Comparison of ENCODE assay signal across 13 cellular contexts in the genomic region with DNA sequence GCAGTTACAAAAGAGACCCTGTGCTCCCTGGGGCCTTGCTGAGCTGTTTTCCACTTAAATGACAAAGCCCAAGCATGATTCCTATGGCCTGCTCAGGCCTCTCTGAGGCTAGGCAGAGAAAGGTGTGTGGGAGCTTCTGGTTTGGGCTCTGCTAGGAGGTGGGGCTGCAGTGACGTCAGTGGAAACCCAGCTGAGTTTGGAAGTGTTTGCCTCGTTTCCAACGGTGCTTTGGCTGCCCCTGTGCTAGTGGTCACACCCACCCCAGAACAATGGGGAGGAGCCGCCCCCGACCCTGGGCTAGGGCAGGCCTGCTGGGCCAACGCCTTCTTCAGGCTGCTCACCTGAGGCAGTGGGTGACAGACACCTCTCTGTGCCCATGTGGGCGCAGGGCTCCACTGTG. TPM values are rescaled to one million over a fixed set of nuclear protein-coding genes. Genes with fewer than 3 reads are reported as not detected.
DNase-seq lines count a peak whose midpoint lies in the region; ATAC-seq and TF ChIP-seq lines count a peak whose summit lies in the region.
"Had no signal": no experiment of that assay in that cellular context is flagged by ENCODE, and none has a peak within 500 bp of the region (broad histone marks: within the 10 kb centered on the region; RNA-seq: fewer than 3 reads in every experiment).

No MANE protein-coding gene starts in this region.

- no peak overlapping the region for H3K4me3 Mint-ChIP-seq in activated naive CD8-positive, alpha-beta T cell treated with anti-CD3 and anti-CD28 coated beads, Interleukin-2, amount 50 U/mL, for 24 hours

- H3K27me3 ChIP-seq in HCT116 (ENCODE audit: insufficient read depth, low read length) (no peaks in the 10 kb centered on the region), heart left ventricle (no peaks in the 10 kb centered on the region), rectal smooth muscle tissue (ENCODE audit: control insufficient read depth, insufficient read depth, low read length) (no peaks in the 10 kb centered on the region), tibial artery (no peaks in the 10 kb centered on the region)
- H3K27me3 ChIP-seq: BLaER1 had no signal

- RAD21 ChIA-PET in HCT116 (lab: Charles Lee; ENCODE audit: low non-redundant PET in 1 of 2, low total read pairs in 2 of 2, uncharacterized antibody in 2 of 2, unreplicated experiment in 2 of 2): interaction anchor here in 1 of 2 experiments (0.6 kb wide), 1 partner anchor 63 kb away, joined by 7 read pairs; no protein-coding TSS in a partner anchor

- H3K36me3 ChIP-seq in HCT116 (ENCODE audit: control insufficient read depth in 1 of 2, insufficient read depth in 2 of 2, low read length in 2 of 2) (no peaks in the 10 kb centered on the region), heart left ventricle (peaks cover 0 to 20% (median 11%) of the 10 kb centered on the region in 9 donors), rectal smooth muscle tissue (ENCODE audit: control insufficient read depth, insufficient read depth, low read length) (no peaks in the 10 kb centered on the region), tibial artery (peaks cover 0 to 12% (median 5%) of the 10 kb centered on the region in 3 donors)

- POLR2A ChIA-PET in HCT116 (lab: Charles Lee) (no interaction called here), RWPE1 (lab: Yijun Ruan, JAX; ENCODE audit: low non-redundant PET) (no interaction called here)

- H3K9me3 ChIP-seq in HCT116 (ENCODE audit: control insufficient read depth in 1 of 2, insufficient read depth in 1 of 2, low read depth in 1 of 2, low read length in 2 of 2): no peaks in the 10 kb centered on the region
- H3K9me3 ChIP-seq in heart left ventricle: no peaks in the 10 kb centered on the region
- H3K9me3 ChIP-seq in tibial artery: no peaks in the 10 kb centered on the region
- H3K9me3 ChIP-seq: BLaER1 had no signal

- H3K27ac ChIP-seq in HCT116 (ENCODE audit: low read depth, low read length) (no peak overlapping the region), RWPE1 (peak overlapping the region; percentile 10), heart left ventricle (peak overlapping the region in 9 of 12 donors; percentile 33 to 75 (median 59)), rectal smooth muscle tissue (ENCODE audit: low read depth, low read length) (peak overlapping the region; percentile 55), tibial artery (no peak overlapping the region)
- H3K27ac ChIP-seq: BLaER1 had no signal

- no TSS peak for BruUV-seq in HCT116 (replicated peaks; lab: Mats Ljungman, UMichigan)

- no peaks in the 10 kb centered on the region for H4K20me1 ChIP-seq in HCT116 (ENCODE audit: insufficient read depth)

- no peak for TF ChIP-seq POLR2A in HCT116 (IDR thresholded peaks at IDR 0.05; ENCODE audit: borderline replicate concordance, extremely low read depth, insufficient read depth, insufficient read length)
- no peak for TF ChIP-seq POLR2A in heart left ventricle (IDR thresholded peaks at IDR 0.05)

- H3K36me3 Mint-ChIP-seq in activated naive CD8-positive, alpha-beta T cell treated with anti-CD3 and anti-CD28 coated beads, Interleukin-2, amount 50 U/mL, for 24 hours (ENCODE audit: low read depth): no peaks in the 10 kb centered on the region

- no peaks in the 10 kb centered on the region for H3K27me3 Mint-ChIP-seq in activated naive CD8-positive, alpha-beta T cell treated with anti-CD3 and anti-CD28 coated beads, Interleukin-2, amount 50 U/mL, for 24 hours

- no peak for TF ChIP-seq RAD21 in HCT116 (IDR thresholded peaks at IDR 0.05; ENCODE audit: low read depth)

- H3K9ac ChIP-seq in HCT116 (ENCODE audit: low read length) (no peak overlapping the region), rectal smooth muscle tissue (ENCODE audit: low read length) (no peak overlapping the region)
- H3K9ac ChIP-seq: BLaER1 had no signal

- 0 to 44% (median 33%) methylated on average over 3 to 7 of the region's 7 CpGs for WGBS in heart left ventricle, 4 donors

- ATAC-seq in HCT116 (peak; percentile 63), heart left ventricle (peak; percentile 35 to 84 (median 66))
- ATAC-seq in activated naive CD8-positive, alpha-beta T cell treated with anti-CD3 and anti-CD28 coated beads, Interleukin-2, amount 50 U/mL, for 24 hours: no peak

- no peak for DNase-seq in HCT116 (ENCODE audit: low read depth, low spot score)
- DNase-seq in RWPE1 (ENCODE audit: low spot score): peak; percentile 43
- DNase-seq in heart left ventricle: peak in 4 of 5 donors; percentile 62 to 80 (median 79)
- DNase-seq in activated naive CD8-positive, alpha-beta T cell treated with anti-CD3 and anti-CD28 coated beads, Interleukin-2, amount 50 U/mL, for 24 hours: no peak
- DNase-seq in UCSD-AML1 (lab: John Stamatoyannopoulos, UW; ENCODE audit: unreplicated experiment): no peak
- no peak for DNase-seq in NOMO-1 treated with dmso at 0.1 percent for 144 hours (lab: John Stamatoyannopoulos, UW; ENCODE audit: unreplicated experiment)
- DNase-seq in tibial artery: no peak
- DNase-seq: activated CD4-positive, alpha-beta T cell treated with anti-CD3 and anti-CD28 coated beads, Interleukin-2, amount 50 U/mL, for 1 hour; kidney glomerular epithelial cell had no signal

- no peaks in the 10 kb centered on the region for H3K79me2 ChIP-seq in HCT116 (ENCODE audit: insufficient read depth, low read length)

- no peak overlapping the region for H3K4me2 ChIP-seq in HCT116 (ENCODE audit: low read length)
- H3K4me2 ChIP-seq: BLaER1 had no signal

- no peak overlapping the region for H3K27ac Mint-ChIP-seq in activated naive CD8-positive, alpha-beta T cell treated with anti-CD3 and anti-CD28 coated beads, Interleukin-2, amount 50 U/mL, for 24 hours
- H3K27ac Mint-ChIP-seq: activated T-helper 2 cell treated with anti-CD3 and anti-CD28 coated beads, Interferon-gamma antibody, Interleukin-2, Interleukin-4, amounts not matched to agents 10 μg/mL and 5 μg/mL and 100 μg/mL, durations not matched to agents 14 hours and 24 hours and 36 hours had no signal

- intact Hi-C loops in HCT116 (cut with micrococcal nuclease) (no loop called here), heart left ventricle (cut with DNase I) (no loop called here), tibial artery (cut with DNase I; ENCODE audit: low total_unique reads) (no loop called here)

- TF ChIP-seq CTCF in HCT116 (IDR thresholded peaks at IDR 0.05 in 2 of 3, conservative IDR thresholded peaks at IDR 0.05 in 1 of 3; ENCODE audit: borderline replicate concordance in 1 of 3, insufficient read depth in 1 of 3, low read depth in 2 of 3, low read length in 2 of 3) (no peak), RWPE1 (conservative IDR thresholded peaks at IDR 0.05; ENCODE audit: low read depth) (no peak), heart left ventricle (IDR thresholded peaks at IDR 0.05) (no peak), tibial artery (IDR thresholded peaks at IDR 0.05) (no peak)

- H3K4me1 ChIP-seq in HCT116 (ENCODE audit: control insufficient read depth in 1 of 2, insufficient read depth in 2 of 2, low read length in 2 of 2): peaks cover 2 to 20% of the 10 kb centered on the region in 2 experiments; a peak in 1 of 4 replicates
- H3K4me1 ChIP-seq in heart left ventricle: peaks cover 14 to 89% (median 50%) of the 10 kb centered on the region in 12 donors
- H3K4me1 ChIP-seq in rectal smooth muscle tissue (ENCODE audit: control insufficient read depth, insufficient read depth, low read length): peaks cover 36% of the 10 kb centered on the region
- H3K4me1 ChIP-seq in tibial artery: peaks cover 0 to 42% (median 20%) of the 10 kb centered on the region in 4 donors

- H3K4me1 Mint-ChIP-seq in activated naive CD8-positive, alpha-beta T cell treated with anti-CD3 and anti-CD28 coated beads, Interleukin-2, amount 50 U/mL, for 24 hours: peaks cover 14% of the 10 kb centered on the region

- no peaks in the 10 kb centered on the region for H3K9me3 Mint-ChIP-seq in activated naive CD8-positive, alpha-beta T cell treated with anti-CD3 and anti-CD28 coated beads, Interleukin-2, amount 50 U/mL, for 24 hours
- H3K9me3 Mint-ChIP-seq: activated T-helper 2 cell treated with anti-CD3 and anti-CD28 coated beads, Interferon-gamma antibody, Interleukin-2, Interleukin-4, amounts not matched to agents 10 μg/mL and 5 μg/mL and 100 μg/mL, durations not matched to agents 14 hours and 24 hours and 36 hours had no signal

- no peaks in the 10 kb centered on the region for H3K9me2 ChIP-seq in HCT116 (ENCODE audit: insufficient read depth)

- no peak overlapping the region for H2AFZ ChIP-seq in HCT116 (ENCODE audit: low read depth, low read length, poor library complexity, severe bottlenecking)

- CTCF ChIA-PET in HCT116 (lab: Charles Lee) (no interaction called here), RWPE1 (lab: Yijun Ruan, JAX) (interaction anchor here (0.7 kb wide), 1 partner anchor 147 kb away, joined by 3 read pairs; no protein-coding TSS in a partner anchor)

- H3K4me3 ChIP-seq in HCT116 (replicated peaks in 1 of 2; ENCODE audit: low read depth in 1 of 2, low read length in 2 of 2) (no peak overlapping the region), heart left ventricle (no peak overlapping the region), rectal smooth muscle tissue (ENCODE audit: low read length) (no peak overlapping the region), tibial artery (no peak overlapping the region)
- H3K4me3 ChIP-seq: BLaER1 had no signal

TF ChIP-seq in HCT116, 20 proteins besides CTCF, POLR2A, EP300 and RAD21 (continues in another document):
- TF ChIP-seq TCF7L2 (IDR thresholded peaks at IDR 0.05; ENCODE audit: borderline replicate concordance, extremely low read depth, insufficient read depth, insufficient read length) (no peak), POLR2AphosphoS5 (IDR thresholded peaks at IDR 0.05; ENCODE audit: low read depth, low read length) (no peak), EZH2phosphoT487 (IDR thresholded peaks at IDR 0.05; ENCODE audit: borderline replicate concordance) (no peak), JUND (IDR thresholded peaks at IDR 0.05) (no peak), ZBTB33 (IDR thresholded peaks at IDR 0.05; ENCODE audit: extremely low read depth, insufficient replicate concordance, low read length) (no peak), SP1 (IDR thresholded peaks at IDR 0.05; ENCODE audit: low read depth) (no peak)

RNA-seq across cellular contexts. Expression of gene ANGPTL2, which starts 10.4 kb away (rescaled TPM):
- total RNA-seq in HCT116 (2021; ENCODE audit: unreplicated experiment): 0.20 TPM
- polyA plus RNA-seq in HCT116 (2012): 0.01 and 0.04 TPM in 2 replicates
- total RNA-seq in heart left ventricle: 10 to 100 TPM; 25.6 to 92.5 (median 47.4) TPM
- 10 to 100 TPM; 17.0 to 19.4 TPM for polyA plus RNA-seq in heart left ventricle
- total RNA-seq: activated T-helper 2 cell treated with anti-CD3 and anti-CD28 coated beads, Interferon-gamma antibody, Interleukin-2, Interleukin-4, amounts not matched to agents 10 μg/mL and 5 μg/mL and 100 μg/mL, durations not matched to agents 14 hours and 24 hours and 36 hours had no signal
- polyA plus RNA-seq: neural cell had no signal

Comparison
In these comparisons a context has a peak if more than half of its experiments do, and no peak if none do; other contexts are left out.
1. DNase-seq: peak in RWPE1 (single experiment) and heart left ventricle (4 of 5); none in HCT116 (single experiment), activated naive CD8-positive, alpha-beta T cell treated with anti-CD3 and anti-CD28 coated beads, Interleukin-2, amount 50 U/mL, for 24 hours (single experiment), UCSD-AML1 (single experiment), NOMO-1 treated with dmso at 0.1 percent for 144 hours (single experiment) and tibial artery (0 of 2).
2. H3K27ac ChIP-seq: peak in RWPE1 (single experiment), heart left ventricle (9 of 12) and rectal smooth muscle tissue (single experiment); none in HCT116 (single experiment) and tibial artery (0 of 2).
3. RNA of gene ANGPTL2, which starts 10.4 kb away (total RNA-seq): 25.6 to 92.5 TPM in heart left ventricle; 0.20 TPM in HCT116 (single experiment); every median in the first group is over 10 times any median in the second.